13 cellular contexts compared by ENCODE assay signal in the genomic region with DNA sequence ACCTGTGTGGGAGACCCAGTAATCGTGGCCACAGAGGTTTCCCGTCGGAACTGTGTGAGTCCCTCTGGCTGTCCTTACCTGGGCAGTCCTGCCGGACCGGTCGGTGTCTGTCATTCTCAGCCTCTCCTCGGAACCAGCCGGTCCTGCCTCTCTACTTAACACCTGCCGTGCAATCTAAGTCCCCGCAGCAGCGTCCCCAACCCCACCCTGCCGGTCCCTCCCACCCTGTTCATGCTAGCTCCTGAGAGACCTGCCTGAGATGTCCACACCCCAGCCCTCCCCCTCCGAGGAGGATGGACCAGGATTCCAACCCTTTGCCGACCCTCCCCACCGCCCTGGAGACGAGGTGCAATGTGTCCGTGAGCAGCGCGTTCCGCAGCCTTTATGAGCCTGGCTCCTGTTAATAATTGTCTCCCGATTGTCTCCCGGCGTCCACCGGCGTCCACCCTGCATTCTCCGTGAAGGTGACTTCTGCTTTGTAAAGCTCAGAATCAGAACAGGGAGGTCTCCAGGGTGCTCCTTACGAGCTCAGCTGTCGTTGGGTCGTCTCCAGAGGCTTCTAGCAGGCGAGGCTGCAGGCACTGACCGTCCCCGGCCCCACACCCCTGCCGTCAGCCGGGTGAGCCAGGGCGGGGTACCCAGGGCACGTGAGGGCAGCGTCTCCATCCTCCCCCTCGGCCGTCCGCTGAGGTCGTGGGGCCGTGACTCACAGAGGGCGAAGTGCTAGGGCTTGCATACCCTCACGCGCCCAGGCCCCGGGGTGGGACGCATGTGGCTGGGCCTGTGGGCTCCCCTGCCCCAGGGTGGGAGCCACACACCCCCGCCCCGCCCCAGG. TPM values are rescaled to one million over a fixed set of nuclear protein-coding genes. Genes with fewer than 3 reads are reported as not detected.
DNase-seq lines count a peak whose midpoint lies in the region; ATAC-seq and TF ChIP-seq lines count a peak whose summit lies in the region.
"Had no signal": no experiment of that assay in that cellular context is flagged by ENCODE, and none has a peak within 500 bp of the region (broad histone marks: within the 10 kb centered on the region; RNA-seq: fewer than 3 reads in every experiment).

No MANE protein-coding gene starts in this region.

- H3K27ac ChIP-seq in epithelial cell of prostate (peak overlapping the region; percentile 61), vagina (peak overlapping the region; percentile 86)
- no peak overlapping the region for H3K27ac ChIP-seq in naive thymus-derived CD4-positive, alpha-beta T cell (ENCODE audit: low read depth, low read length)

- CTCF ChIA-PET in naive thymus-derived CD4-positive, alpha-beta T cell (lab: Charles Lee): no interaction called here

- POLR2A ChIA-PET in naive thymus-derived CD4-positive, alpha-beta T cell (lab: Charles Lee): no interaction called here

- peak; percentile 57 for ATAC-seq in stimulated activated naive CD8-positive, alpha-beta T cell treated with anti-CD3 and anti-CD28 coated beads, Interleukin-15, amount 100 ng/mL, for 72 hours
- ATAC-seq in stimulated activated naive CD8-positive, alpha-beta T cell treated with anti-CD3 and anti-CD28 coated beads, Interleukin-15, Interleukin-2, amounts not matched to agents 100 U/mL and 50 U/mL, for 24 hours: no peak
- peak; percentile 69 for ATAC-seq in naive thymus-derived CD4-positive, alpha-beta T cell

- H3K4me3 ChIP-seq in naive thymus-derived CD4-positive, alpha-beta T cell (ENCODE audit: low read length): no peak overlapping the region
- peak overlapping the region in 1 of 2 donors; percentile 6 for H3K4me3 ChIP-seq in vagina

- intact Hi-C loops in naive thymus-derived CD4-positive, alpha-beta T cell (cut with micrococcal nuclease): no loop called here
- intact Hi-C loops in vagina (cut with DNase I): no loop called here

- no peak overlapping the region for H3K4me3 Mint-ChIP-seq in stimulated activated naive CD8-positive, alpha-beta T cell treated with anti-CD3 and anti-CD28 coated beads, Interleukin-15, amount 100 ng/mL, for 72 hours
- H3K4me3 Mint-ChIP-seq in naive thymus-derived CD4-positive, alpha-beta T cell: no peak overlapping the region
- H3K4me3 Mint-ChIP-seq: activated naive CD8-positive, alpha-beta T cell treated with anti-CD3 and anti-CD28 coated beads, Interleukin-2, amount 10 ng/mL, durations not matched to agents 7 days and 5 days had no signal

- no peaks in the 10 kb centered on the region for H3K9me3 ChIP-seq in naive thymus-derived CD4-positive, alpha-beta T cell (ENCODE audit: control insufficient read depth in 2 of 3, low read length in 3 of 3)
- no peaks in the 10 kb centered on the region for H3K9me3 ChIP-seq in vagina

- H3K4me1 Mint-ChIP-seq in stimulated activated naive CD8-positive, alpha-beta T cell treated with anti-CD3 and anti-CD28 coated beads, Interleukin-15, amount 100 ng/mL, for 72 hours: peaks cover 10% of the 10 kb centered on the region
- H3K4me1 Mint-ChIP-seq in naive thymus-derived CD4-positive, alpha-beta T cell: peaks cover 0 to 14% (median 0%) of the 10 kb centered on the region in 7 donors
- H3K4me1 Mint-ChIP-seq: activated naive CD8-positive, alpha-beta T cell treated with anti-CD3 and anti-CD28 coated beads, Interleukin-2, amount 10 ng/mL, durations not matched to agents 7 days and 5 days had no signal

- H3K27ac Mint-ChIP-seq in stimulated activated naive CD8-positive, alpha-beta T cell treated with anti-CD3 and anti-CD28 coated beads, Interleukin-15, amount 100 ng/mL, for 72 hours: no peak overlapping the region
- H3K27ac Mint-ChIP-seq in naive thymus-derived CD4-positive, alpha-beta T cell: no peak overlapping the region
- H3K27ac Mint-ChIP-seq: activated naive CD8-positive, alpha-beta T cell treated with anti-CD3 and anti-CD28 coated beads, Interleukin-2, amount 10 ng/mL, durations not matched to agents 7 days and 5 days had no signal

- TF ChIP-seq POLR2A in vagina (IDR thresholded peaks at IDR 0.05): no peak

- no peaks in the 10 kb centered on the region for H3K9me3 Mint-ChIP-seq in stimulated activated naive CD8-positive, alpha-beta T cell treated with anti-CD3 and anti-CD28 coated beads, Interleukin-15, amount 100 ng/mL, for 72 hours
- no peaks in the 10 kb centered on the region for H3K9me3 Mint-ChIP-seq in naive thymus-derived CD4-positive, alpha-beta T cell
- H3K9me3 Mint-ChIP-seq: activated naive CD8-positive, alpha-beta T cell treated with anti-CD3 and anti-CD28 coated beads, Interleukin-2, amount 10 ng/mL, durations not matched to agents 7 days and 5 days had no signal

- peaks cover 0 to 4% (median 0%) of the 10 kb centered on the region in 5 donors for H3K36me3 Mint-ChIP-seq in naive thymus-derived CD4-positive, alpha-beta T cell
- H3K36me3 Mint-ChIP-seq: activated naive CD8-positive, alpha-beta T cell treated with anti-CD3 and anti-CD28 coated beads, Interleukin-2, amount 10 ng/mL, durations not matched to agents 7 days and 5 days had no signal

- H3K27me3 ChIP-seq in naive thymus-derived CD4-positive, alpha-beta T cell (ENCODE audit: control insufficient read depth in 2 of 2, insufficient read depth in 2 of 2, low read length in 2 of 2): no peaks in the 10 kb centered on the region
- H3K27me3 ChIP-seq in vagina: no peaks in the 10 kb centered on the region

- no peak for TF ChIP-seq CTCF in vagina (IDR thresholded peaks at IDR 0.05)

- H3K4me1 ChIP-seq in naive thymus-derived CD4-positive, alpha-beta T cell (ENCODE audit: control insufficient read depth in 2 of 2, insufficient read depth in 2 of 2, low read length in 2 of 2): peaks cover 0 to 5% of the 10 kb centered on the region in 2 donors
- peaks cover 82% of the 10 kb centered on the region for H3K4me1 ChIP-seq in vagina

- no peak for DNase-seq in stimulated activated naive CD8-positive, alpha-beta T cell treated with anti-CD3 and anti-CD28 coated beads, Interleukin-15, amount 100 ng/mL, for 72 hours
- no peak for DNase-seq in stimulated activated naive CD8-positive, alpha-beta T cell treated with anti-CD3 and anti-CD28 coated beads, Interleukin-15, Interleukin-2, amounts not matched to agents 100 U/mL and 50 U/mL, for 24 hours
- no peak for DNase-seq in epithelial cell of prostate (ENCODE audit: low read depth, low spot score)
- no peak for DNase-seq in naive thymus-derived CD4-positive, alpha-beta T cell
- no peak for DNase-seq in vagina (ENCODE audit: extremely low spot score in 2 of 2)
- no peak for DNase-seq in inferior parietal cortex (ENCODE audit: extremely low spot score)
- no peak for DNase-seq in GDM1 (lab: John Stamatoyannopoulos, UW)
- no peak for DNase-seq in stimulated activated CD4-positive, alpha-beta T cell treated with anti-CD3 and anti-CD28 coated beads, Interleukin-12 subunit alpha, Interleukin-12 subunit beta, amount 100 ng/mL, for 4 hours
- DNase-seq: activated naive CD8-positive, alpha-beta T cell treated with anti-CD3 and anti-CD28 coated beads, Interleukin-2, amount 10 ng/mL, durations not matched to agents 7 days and 5 days; DMS79 treated with DMSO at 0.1 percent for 48 hours; MV-4-11; NCI-H446; SHP77 had no signal

- no peaks in the 10 kb centered on the region for H3K36me3 ChIP-seq in naive thymus-derived CD4-positive, alpha-beta T cell (ENCODE audit: control insufficient read depth in 2 of 3, insufficient read depth in 3 of 3, low read length in 3 of 3)
- peaks cover 0 to 35% of the 10 kb centered on the region in 2 donors for H3K36me3 ChIP-seq in vagina

- H3K27me3 Mint-ChIP-seq in stimulated activated naive CD8-positive, alpha-beta T cell treated with anti-CD3 and anti-CD28 coated beads, Interleukin-15, amount 100 ng/mL, for 72 hours: no peaks in the 10 kb centered on the region
- H3K27me3 Mint-ChIP-seq in naive thymus-derived CD4-positive, alpha-beta T cell: no peaks in the 10 kb centered on the region
- H3K27me3 Mint-ChIP-seq: activated naive CD8-positive, alpha-beta T cell treated with anti-CD3 and anti-CD28 coated beads, Interleukin-2, amount 10 ng/mL, durations not matched to agents 7 days and 5 days had no signal

RNA-seq across cellular contexts. Expression of a gene that starts 10.1 kb away (rescaled TPM):
- total RNA-seq in naive thymus-derived CD4-positive, alpha-beta T cell: 100 to 1,000 TPM in 1 of 5 experiments, 10 to 100 TPM in 2, 1 to 10 TPM in 2; 1.0 to 147 (median 10.3) TPM
- not detected for polyA plus RNA-seq in naive thymus-derived CD4-positive, alpha-beta T cell
- total RNA-seq in vagina: 156 TPM
